In the genomic region with DNA sequence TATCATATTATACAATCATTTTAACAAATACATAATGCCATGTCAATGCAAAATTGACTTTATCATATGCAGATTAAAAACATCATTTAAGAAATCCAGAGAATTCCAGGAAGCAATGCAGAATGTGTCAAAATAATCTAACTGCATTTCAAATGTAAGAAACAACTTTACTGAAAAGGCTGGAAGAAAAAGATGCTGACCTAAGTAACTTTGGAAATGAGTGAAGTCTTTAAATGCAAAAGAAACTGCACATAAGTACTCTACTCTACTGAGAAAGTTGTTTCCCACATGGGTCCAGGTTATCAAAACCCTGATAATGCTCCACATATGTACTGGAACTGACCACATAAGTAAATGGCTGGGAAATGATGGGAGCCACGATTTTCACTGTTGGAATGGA, we compare ENCODE assay signal across 10 cellular contexts.
"Had no signal": no experiment of that assay in that cellular context is flagged by ENCODE, and none has a peak within 500 bp of the region (broad histone marks: within the 10 kb centered on the region; RNA-seq: fewer than 3 reads in every experiment).

No MANE protein-coding gene starts in this region.

- H3K4me1 Mint-ChIP-seq: GM23338 had no signal

- DNase-seq: GM23248, GOT3, H7, HCEC 1CT, HFFc6 had no signal

- H3K4me3 Mint-ChIP-seq: GM23338, HFFc6 had no signal

- H3K4me1 ChIP-seq: HAP-1 had no signal

- H2AFZ ChIP-seq: GM23248, GM23338 had no signal

- H3K9ac ChIP-seq: GM23248 had no signal

- H3K36me3 ChIP-seq: HAP-1 had no signal

- FAIRE-seq: H1, H54 had no signal

- H3K27ac ChIP-seq: GM23248 had no signal

- H3K4me2 ChIP-seq: GM23338 had no signal

- H3K27ac Mint-ChIP-seq: GM23338, HFFc6 had no signal

- H3K9me3 Mint-ChIP-seq: HFFc6 had no signal

- ATAC-seq: GM23338, HCT116 had no signal

- H3K4me3 ChIP-seq: GM23248, GM23338, HAP-1 had no signal

- H3K9me3 ChIP-seq: HAP-1 had no signal
